ENCODE assay signal across 1 cellular context in the genomic region with DNA sequence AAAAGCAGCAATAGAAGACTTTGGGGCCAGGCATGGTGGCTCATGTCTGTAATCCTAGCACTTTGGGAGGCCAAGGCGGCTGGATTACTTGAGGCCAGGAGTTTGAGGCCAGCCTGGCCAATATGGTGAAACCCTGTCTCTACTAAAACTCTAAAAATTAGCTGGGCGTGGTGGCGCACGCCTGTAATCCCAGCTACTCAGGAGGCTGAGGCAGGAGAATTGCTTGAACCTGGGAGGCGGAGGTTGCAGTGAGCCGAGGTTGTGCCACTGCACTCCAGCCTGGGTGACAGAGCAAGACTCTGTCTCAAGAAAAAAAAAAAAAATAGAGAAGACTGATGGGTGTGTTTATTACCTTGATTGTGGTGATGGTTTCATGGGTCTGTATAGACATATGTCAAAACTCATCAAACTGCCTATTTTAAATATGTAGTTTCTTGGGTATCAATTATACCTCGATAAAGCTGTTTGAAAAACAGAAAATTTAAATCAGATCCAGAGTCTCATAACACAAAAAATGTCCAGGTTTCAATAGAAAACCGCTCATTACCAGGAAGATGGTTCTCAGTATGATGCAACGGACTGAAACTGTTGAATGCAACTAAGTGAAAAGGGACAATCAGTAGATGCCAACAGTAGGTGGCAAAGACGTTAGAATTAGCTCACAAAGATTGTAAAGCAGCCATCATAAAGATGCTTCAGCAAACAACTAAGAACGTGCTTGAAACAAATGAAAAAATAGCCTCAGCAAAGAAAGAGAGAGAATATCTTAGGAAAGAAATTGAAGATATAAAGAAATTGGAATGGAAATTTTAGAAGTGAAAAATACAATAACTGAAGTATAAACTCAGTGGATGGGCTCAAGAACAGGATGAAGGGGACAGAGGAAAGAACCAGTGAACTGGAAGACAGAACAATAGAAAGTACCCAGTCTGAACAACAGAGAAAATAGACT.
TF ChIP-seq lines count a peak whose summit lies in the region.

No MANE protein-coding gene starts in this region.

TF ChIP-seq in IMR-90, 13 proteins besides CTCF, POLR2A, EP300 and RAD21:
- TF ChIP-seq CEBPB (IDR thresholded peaks at IDR 0.05; ENCODE audit: low read depth, low read length) (peak; percentile 30; the same call in 1 of the 2 replicates), BHLHE40 (IDR thresholded peaks at IDR 0.05; ENCODE audit: low read depth, low read length) (no peak)
